20 cellular contexts compared by ENCODE assay signal in the genomic region with DNA sequence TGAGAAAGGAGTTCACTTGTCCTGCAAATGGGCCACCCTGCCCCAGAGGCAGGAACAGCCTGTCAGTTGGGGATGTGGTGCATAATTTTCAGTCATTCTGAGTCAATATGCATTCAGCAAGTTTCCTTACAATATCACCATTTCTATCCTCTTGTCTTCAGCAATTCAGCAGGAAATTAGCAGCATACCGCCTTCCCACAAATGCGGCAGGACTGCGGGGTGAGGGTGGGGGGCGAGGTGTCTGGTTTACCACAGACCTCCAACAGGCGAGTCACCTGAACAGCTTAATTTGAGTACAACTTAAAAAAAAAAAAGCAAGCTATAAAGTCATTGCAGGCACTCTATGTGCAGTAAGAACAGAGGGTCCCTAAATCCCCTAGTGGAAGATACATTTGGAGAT.
DNase-seq lines count a peak whose midpoint lies in the region; ATAC-seq and TF ChIP-seq lines count a peak whose summit lies in the region.
"Had no signal": no experiment of that assay in that cellular context is flagged by ENCODE, and none has a peak within 500 bp of the region (broad histone marks: within the 10 kb centered on the region; RNA-seq: fewer than 3 reads in every experiment).

No MANE protein-coding gene starts in this region.

- no peak for TF ChIP-seq CTCF in GM23338 (conservative IDR thresholded peaks at IDR 0.05; ENCODE audit: low read depth in 2 of 2)
- no peak for TF ChIP-seq CTCF in SK-N-SH (IDR thresholded peaks at IDR 0.05)

- no peaks in the 10 kb centered on the region for H3K4me1 Mint-ChIP-seq in GM23338
- peaks cover 77% of the 10 kb centered on the region for H3K4me1 Mint-ChIP-seq in activated CD8-positive, alpha-beta memory T cell treated with anti-CD3 and anti-CD28 coated beads, Interleukin-2, amount 10 ng/mL, durations not matched to agents 7 days and 5 days
- H3K4me1 Mint-ChIP-seq in effector memory CD8-positive, alpha-beta T cell (ENCODE audit: low read depth in 2 of 2): peaks cover 36 to 43% of the 10 kb centered on the region in 2 donors

- H3K27ac ChIP-seq in GM23338 (ENCODE audit: low read depth): no peak overlapping the region
- H3K27ac ChIP-seq in SK-N-SH (ENCODE audit: low read depth in 2 of 2, low read length in 1 of 2): no peak overlapping the region
- H3K27ac ChIP-seq: 22Rv1; BLaER1 treated with 17β-estradiol and CSF1 and Interleukin-3, amounts not matched to agents 10 nM and 100 nM; parathyroid adenoma; SJSA1; upper lobe of right lung had no signal

- H3K27me3 ChIP-seq in GM23338 (ENCODE audit: insufficient read depth) (no peaks in the 10 kb centered on the region), SK-N-SH (ENCODE audit: insufficient read depth) (no peaks in the 10 kb centered on the region)
- H3K27me3 ChIP-seq: BLaER1 treated with 17β-estradiol and CSF1 and Interleukin-3, amounts not matched to agents 10 nM and 100 nM; esophagus squamous epithelium; SJSA1; upper lobe of right lung had no signal

- peaks cover 8% of the 10 kb centered on the region; the same call in 2 of the 3 replicates for H3K9me3 Mint-ChIP-seq in GM23338
- no peaks in the 10 kb centered on the region for H3K9me3 Mint-ChIP-seq in activated CD8-positive, alpha-beta memory T cell treated with anti-CD3 and anti-CD28 coated beads, Interleukin-2, amount 10 ng/mL, durations not matched to agents 7 days and 5 days (ENCODE audit: low read depth)
- H3K9me3 Mint-ChIP-seq in effector memory CD8-positive, alpha-beta T cell: no peaks in the 10 kb centered on the region

- peaks cover 2% of the 10 kb centered on the region for H3K27me3 Mint-ChIP-seq in GM23338 (ENCODE audit: insufficient read depth, low read depth, poor library complexity)
- H3K27me3 Mint-ChIP-seq in activated CD8-positive, alpha-beta memory T cell treated with anti-CD3 and anti-CD28 coated beads, Interleukin-2, amount 10 ng/mL, durations not matched to agents 7 days and 5 days: no peaks in the 10 kb centered on the region
- no peaks in the 10 kb centered on the region for H3K27me3 Mint-ChIP-seq in effector memory CD8-positive, alpha-beta T cell

- H3K36me3 ChIP-seq in GM23338 (ENCODE audit: insufficient read depth) (no peaks in the 10 kb centered on the region), SK-N-SH (replicated peaks in 1 of 2; ENCODE audit: control insufficient read depth in 1 of 2, insufficient read depth in 2 of 2, low read length in 1 of 2) (no peaks in the 10 kb centered on the region)
- H3K36me3 ChIP-seq: BLaER1 treated with 17β-estradiol and CSF1 and Interleukin-3, amounts not matched to agents 10 nM and 100 nM; esophagus squamous epithelium; SJSA1; upper lobe of right lung had no signal

- 71% methylated on average over 5 of the region's 5 CpGs for WGBS in SK-N-SH (ENCODE audit: low lambda C conversion rate)

- H3K27ac Mint-ChIP-seq in GM23338: no peak overlapping the region
- H3K27ac Mint-ChIP-seq in activated CD8-positive, alpha-beta memory T cell treated with anti-CD3 and anti-CD28 coated beads, Interleukin-2, amount 10 ng/mL, durations not matched to agents 7 days and 5 days: peak overlapping the region; percentile 93
- peak overlapping the region; percentile 21 to 84 for H3K27ac Mint-ChIP-seq in effector memory CD8-positive, alpha-beta T cell

- no peak overlapping the region for H3K4me3 Mint-ChIP-seq in GM23338
- H3K4me3 Mint-ChIP-seq in activated CD8-positive, alpha-beta memory T cell treated with anti-CD3 and anti-CD28 coated beads, Interleukin-2, amount 10 ng/mL, durations not matched to agents 7 days and 5 days: no peak overlapping the region
- H3K4me3 Mint-ChIP-seq in effector memory CD8-positive, alpha-beta T cell: peak overlapping the region; percentile 40 to 63

- CTCF ChIA-PET in activated CD8-positive, alpha-beta memory T cell treated with anti-CD3 and anti-CD28 coated beads, Interleukin-2, amount 10 ng/mL, durations not matched to agents 7 days and 5 days (lab: Charles Lee): interaction anchor here (1.0 to 6.2 kb wide), 6 partner anchors 12 to 62 kb away, joined by 3 to 46 read pairs (median 8); no protein-coding TSS in a partner anchor
- CTCF ChIA-PET in SK-N-SH (lab: Yijun Ruan, JAX): interaction anchor here (0.7 to 1.6 kb wide), 3 partner anchors 18 to 489 kb away, joined by 3 to 4 read pairs (median 3); no protein-coding TSS in a partner anchor

- no peaks in the 10 kb centered on the region for H3F3A ChIP-seq in GM23338 (replicated peaks; ENCODE audit: low read depth)
- H3F3A ChIP-seq in SK-N-SH (replicated peaks; ENCODE audit: insufficient read depth): no peaks in the 10 kb centered on the region

- H3K4me3 ChIP-seq in GM23338: no peak overlapping the region
- no peak overlapping the region for H3K4me3 ChIP-seq in SK-N-SH (ENCODE audit: low read depth in 2 of 2, low read length in 1 of 2)
- H3K4me3 ChIP-seq: BLaER1 treated with 17β-estradiol and CSF1 and Interleukin-3, amounts not matched to agents 10 nM and 100 nM; esophagus squamous epithelium; lung; SJSA1; upper lobe of right lung had no signal

- H2AFZ ChIP-seq in GM23338: peak overlapping the region; percentile 47; the same call in 1 of the 2 replicates
- H2AFZ ChIP-seq in SK-N-SH (ENCODE audit: low read depth): no peak overlapping the region
- H2AFZ ChIP-seq: parathyroid adenoma had no signal

- TF ChIP-seq RAD21 in SK-N-SH (IDR thresholded peaks at IDR 0.05; ENCODE audit: low read length): no peak

- H4K20me1 ChIP-seq in GM23338 (replicated peaks; ENCODE audit: insufficient read depth): no peaks in the 10 kb centered on the region
- no peaks in the 10 kb centered on the region for H4K20me1 ChIP-seq in SK-N-SH (ENCODE audit: insufficient read depth)
- H4K20me1 ChIP-seq: BLaER1 treated with 17β-estradiol and CSF1 and Interleukin-3, amounts not matched to agents 10 nM and 100 nM had no signal

- no peaks in the 10 kb centered on the region for H3K36me3 Mint-ChIP-seq in GM23338 (ENCODE audit: low read depth)
- peaks cover 20% of the 10 kb centered on the region for H3K36me3 Mint-ChIP-seq in activated CD8-positive, alpha-beta memory T cell treated with anti-CD3 and anti-CD28 coated beads, Interleukin-2, amount 10 ng/mL, durations not matched to agents 7 days and 5 days
- H3K36me3 Mint-ChIP-seq in effector memory CD8-positive, alpha-beta T cell (ENCODE audit: insufficient read depth): peaks cover 3% of the 10 kb centered on the region

- no peak for TF ChIP-seq EP300 in SK-N-SH (IDR thresholded peaks at IDR 0.05; ENCODE audit: borderline replicate concordance in 1 of 2, low read depth in 1 of 2, low read length in 1 of 2)

- H3K9me2 ChIP-seq in GM23338 (ENCODE audit: insufficient read depth) (no peaks in the 10 kb centered on the region), SK-N-SH (no peaks in the 10 kb centered on the region)

- H3K4me2 ChIP-seq in GM23338: no peak overlapping the region
- no peak overlapping the region for H3K4me2 ChIP-seq in SK-N-SH
- H3K4me2 ChIP-seq: BLaER1 treated with 17β-estradiol and CSF1 and Interleukin-3, amounts not matched to agents 10 nM and 100 nM had no signal

- POLR2A ChIA-PET in SK-N-SH (lab: Yijun Ruan, JAX): no interaction called here

- H3K4me1 ChIP-seq in GM23338 (ENCODE audit: insufficient read depth) (no peaks in the 10 kb centered on the region), SK-N-SH (ENCODE audit: control insufficient read depth in 1 of 2, insufficient read depth in 2 of 2, low read depth in 1 of 2, low read length in 1 of 2) (no peaks in the 10 kb centered on the region)
- H3K4me1 ChIP-seq: parathyroid adenoma, SJSA1, upper lobe of right lung had no signal

- no peak for ATAC-seq in GM23338
- ATAC-seq in activated CD8-positive, alpha-beta memory T cell treated with anti-CD3 and anti-CD28 coated beads, Interleukin-2, amount 10 ng/mL, durations not matched to agents 7 days and 5 days: no peak
- no peak for ATAC-seq in effector memory CD8-positive, alpha-beta T cell (replicated peaks)
- ATAC-seq: upper lobe of right lung had no signal

- no peaks in the 10 kb centered on the region for H3K9me3 ChIP-seq in SK-N-SH
- H3K9me3 ChIP-seq: esophagus squamous epithelium, SJSA1, upper lobe of right lung had no signal

- DNase-seq in NK-92 treated with Interleukin-12 subunit alpha and Interleukin-12 subunit beta, amount 100 ng/mL, for 24 hours (lab: John Stamatoyannopoulos, UW): peak; percentile 57
- no peak for DNase-seq in NK-92 (lab: John Stamatoyannopoulos, UW; ENCODE audit: unreplicated experiment)
- no peak for DNase-seq in GM23338 (ENCODE audit: low spot score)
- DNase-seq in activated CD8-positive, alpha-beta memory T cell treated with anti-CD3 and anti-CD28 coated beads, Interleukin-2, amount 10 ng/mL, durations not matched to agents 7 days and 5 days: peak; percentile 63
- DNase-seq in effector memory CD8-positive, alpha-beta T cell: no peak
- no peak for DNase-seq in SK-N-SH
- no peak for DNase-seq in NCI-H1105 (lab: John Stamatoyannopoulos, UW)
- DNase-seq in HCEC 1CT: no peak
- DNase-seq: amygdala; central memory CD4-positive, alpha-beta T cell; esophagus squamous epithelium; head of caudate nucleus; NCI-H1930; NCI-H510A treated with DMSO at 0.1 percent for 48 hours; upper lobe of right lung had no signal

- no peak overlapping the region for H3K9ac ChIP-seq in SK-N-SH
- H3K9ac ChIP-seq: BLaER1 treated with 17β-estradiol and CSF1 and Interleukin-3, amounts not matched to agents 10 nM and 100 nM; parathyroid adenoma had no signal

- H3K79me2 ChIP-seq in GM23338 (replicated peaks; ENCODE audit: insufficient read depth) (no peaks in the 10 kb centered on the region), SK-N-SH (ENCODE audit: insufficient read depth) (no peaks in the 10 kb centered on the region)
- H3K79me2 ChIP-seq: parathyroid adenoma had no signal

TF ChIP-seq in SK-N-SH, 30 proteins besides CTCF, POLR2A, EP300 and RAD21:
- TF ChIP-seq POLR2AphosphoS5 (IDR thresholded peaks at IDR 0.05; ENCODE audit: low read depth, low read length) (no peak), RCOR1 (IDR thresholded peaks at IDR 0.05; ENCODE audit: low read length) (no peak), GATA2 (CRISPR knock-in tag; IDR thresholded peaks at IDR 0.05) (no peak)
- TF ChIP-seq, protein P1, sequence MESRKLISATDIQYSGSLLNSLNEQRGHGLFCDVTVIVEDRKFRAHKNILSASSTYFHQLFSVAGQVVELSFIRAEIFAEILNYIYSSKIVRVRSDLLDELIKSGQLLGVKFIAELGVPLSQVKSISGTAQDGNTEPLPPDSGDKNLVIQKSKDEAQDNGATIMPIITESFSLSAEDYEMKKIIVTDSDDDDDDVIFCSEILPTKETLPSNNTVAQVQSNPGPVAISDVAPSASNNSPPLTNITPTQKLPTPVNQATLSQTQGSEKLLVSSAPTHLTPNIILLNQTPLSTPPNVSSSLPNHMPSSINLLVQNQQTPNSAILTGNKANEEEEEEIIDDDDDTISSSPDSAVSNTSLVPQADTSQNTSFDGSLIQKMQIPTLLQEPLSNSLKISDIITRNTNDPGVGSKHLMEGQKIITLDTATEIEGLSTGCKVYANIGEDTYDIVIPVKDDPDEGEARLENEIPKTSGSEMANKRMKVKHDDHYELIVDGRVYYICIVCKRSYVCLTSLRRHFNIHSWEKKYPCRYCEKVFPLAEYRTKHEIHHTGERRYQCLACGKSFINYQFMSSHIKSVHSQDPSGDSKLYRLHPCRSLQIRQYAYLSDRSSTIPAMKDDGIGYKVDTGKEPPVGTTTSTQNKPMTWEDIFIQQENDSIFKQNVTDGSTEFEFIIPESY (IDR thresholded peaks at IDR 0.05; ENCODE audit: borderline replicate concordance, low read depth): no peak

Comparison
In these comparisons a context has a peak if more than half of its experiments do, and no peak if none do; other contexts are left out.
1. DNase-seq: peak in NK-92 treated with Interleukin-12 subunit alpha and Interleukin-12 subunit beta, amount 100 ng/mL, for 24 hours (single experiment) and activated CD8-positive, alpha-beta memory T cell treated with anti-CD3 and anti-CD28 coated beads, Interleukin-2, amount 10 ng/mL, durations not matched to agents 7 days and 5 days (single experiment); none in NK-92 (single experiment), GM23338 (single experiment), effector memory CD8-positive, alpha-beta T cell (0 of 3), SK-N-SH (single experiment), NCI-H1105 (single experiment) and HCEC 1CT (single experiment).
2. H3K4me3 Mint-ChIP-seq: peak in effector memory CD8-positive, alpha-beta T cell (2 of 2); none in GM23338 (single experiment) and activated CD8-positive, alpha-beta memory T cell treated with anti-CD3 and anti-CD28 coated beads, Interleukin-2, amount 10 ng/mL, durations not matched to agents 7 days and 5 days (single experiment).